9 cellular contexts compared by ENCODE assay signal in genomic region chr16:27317320-27317719, GRCh38. TPM values are rescaled to one million over a fixed set of nuclear protein-coding genes. Genes with fewer than 3 reads are reported as not detected.
A peak's percentile ranks its signal among the peaks of the same experiment; 100 is the strongest.
DNase-seq lines count a peak whose midpoint lies in the region; ATAC-seq and TF ChIP-seq lines count a peak whose summit lies in the region.
"Had no signal": no experiment of that assay in that cellular context is flagged by ENCODE, and none has a peak within 500 bp of the region (broad histone marks: within the 10 kb centered on the region; RNA-seq: fewer than 3 reads in every experiment).

No MANE protein-coding gene starts in this region.

- peaks cover 0 to 17% (median 0%) of the 10 kb centered on the region in 9 donors for H3K36me3 ChIP-seq in heart left ventricle
- no peaks in the 10 kb centered on the region for H3K36me3 ChIP-seq in breast epithelium
- H3K36me3 ChIP-seq in tibial nerve: no peaks in the 10 kb centered on the region

- TF ChIP-seq POLR2A in heart left ventricle (IDR thresholded peaks at IDR 0.05) (no peak), breast epithelium (IDR thresholded peaks at IDR 0.05) (no peak), tibial nerve (IDR thresholded peaks at IDR 0.05) (no peak)

- peak; percentile 57 for DNase-seq in cardiac septum (ENCODE audit: low spot score)
- DNase-seq in heart left ventricle: no peak
- peak in 1 of 2 donors; percentile 59 for DNase-seq in breast epithelium (ENCODE audit: low spot score in 2 of 2)
- peak; percentile 88 for DNase-seq in mesenteric fat pad (ENCODE audit: low spot score)
- DNase-seq in tibial nerve (ENCODE audit: low spot score in 2 of 2): no peak
- no peak for DNase-seq in NCI-H526 treated with DMSO at 0.1 percent for 48 hours (lab: John Stamatoyannopoulos, UW)
- no peak for DNase-seq in NCI-H345 (lab: John Stamatoyannopoulos, UW)
- no peak for DNase-seq in DMS 273 treated with DMSO at 0.1 percent for 48 hours (lab: John Stamatoyannopoulos, UW)
- DNase-seq: retina had no signal

- ATAC-seq in heart left ventricle: no peak

- no peak for TF ChIP-seq CTCF in heart left ventricle (IDR thresholded peaks at IDR 0.05)
- TF ChIP-seq CTCF in breast epithelium (IDR thresholded peaks at IDR 0.05): no peak
- TF ChIP-seq CTCF in tibial nerve (IDR thresholded peaks at IDR 0.05): no peak

- peaks cover 0 to 10% (median 0%) of the 10 kb centered on the region in 9 donors for H3K27me3 ChIP-seq in heart left ventricle
- no peaks in the 10 kb centered on the region for H3K27me3 ChIP-seq in breast epithelium
- H3K27me3 ChIP-seq in tibial nerve: peaks cover 0 to 7% of the 10 kb centered on the region in 2 donors

- no peaks in the 10 kb centered on the region for H3K9me3 ChIP-seq in heart left ventricle
- no peaks in the 10 kb centered on the region for H3K9me3 ChIP-seq in breast epithelium
- no peaks in the 10 kb centered on the region for H3K9me3 ChIP-seq in tibial nerve

- 70 to 76% (median 75%) methylated on average over 7 of the region's 7 CpGs for WGBS in heart left ventricle, 4 donors
- 59 to 64% methylated on average over 7 of the region's 7 CpGs for WGBS in tibial nerve, 2 donors

- peaks cover 4 to 90% (median 30%) of the 10 kb centered on the region in 12 donors for H3K4me1 ChIP-seq in heart left ventricle
- H3K4me1 ChIP-seq in breast epithelium: peaks cover 0 to 8% of the 10 kb centered on the region in 2 donors
- H3K4me1 ChIP-seq in tibial nerve: peaks cover 0 to 63% (median 26%) of the 10 kb centered on the region in 4 donors

- H3K4me3 ChIP-seq in heart left ventricle: peak overlapping the region in 1 of 12 donors; percentile 97
- peak overlapping the region in 2 of 3 donors; percentile 90 to 100 for H3K4me3 ChIP-seq in breast epithelium
- H3K4me3 ChIP-seq in tibial nerve: no peak overlapping the region

- TF ChIP-seq EP300 in tibial nerve (IDR thresholded peaks at IDR 0.05): no peak

- H3K27ac ChIP-seq in heart left ventricle (peak overlapping the region in 6 of 12 donors; percentile 1 to 99 (median 64)), breast epithelium (peak overlapping the region; percentile 97 to 100), tibial nerve (peak overlapping the region in 3 of 4 donors; percentile 1 to 65 (median 34))

- intact Hi-C loops in cardiac septum (cut with DNase I): no loop called here
- intact Hi-C loops in heart left ventricle (cut with DNase I): loop anchor here in 7 of 10 donors (5.0 to 10.0 kb wide), 5 partner anchors 50 to 83 kb away; partner anchors contain the start of gene NSMCE1 (in 1 of the 7)
- intact Hi-C loops in breast epithelium (cut with DNase I; ENCODE audit: low total_unique reads): loop anchor here (10.0 kb wide), 1 partner anchor 83 kb away; no protein-coding TSS in a partner anchor

RNA-seq across cellular contexts. Expression of gene IL4R, which starts 3.5 kb away (rescaled TPM):
- 22.0 TPM for total RNA-seq in cardiac septum
- total RNA-seq in heart left ventricle: 10 to 100 TPM in 4 of 9 donors, 1 to 10 TPM in 5; 6.7 to 47.4 (median 8.2) TPM
- 1 to 10 TPM; 5.8 to 9.9 TPM for polyA plus RNA-seq in heart left ventricle
- total RNA-seq in breast epithelium: 10 to 100 TPM; 18.7 to 53.4 (median 51.8) TPM
- total RNA-seq in mesenteric fat pad: 85.8 TPM
- 10 to 100 TPM; 19.2 to 43.3 (median 39.3) TPM for total RNA-seq in tibial nerve

RNA-seq across cellular contexts. Expression of gene NSMCE1, which starts 48.7 kb away (rescaled TPM):
- total RNA-seq in cardiac septum (27.2 TPM), heart left ventricle (10 to 100 TPM; 29.6 to 48.7 (median 36.8) TPM), breast epithelium (10 to 100 TPM; 32.4 to 54.6 (median 51.8) TPM), mesenteric fat pad (39.6 TPM), tibial nerve (10 to 100 TPM; 27.7 to 41.4 (median 31.5) TPM)
- 10 to 100 TPM; 38.2 to 40.1 TPM for polyA plus RNA-seq in heart left ventricle

Comparison
In these comparisons a context has a peak if more than half of its experiments do, and no peak if none do; other contexts are left out.
1. DNase-seq: peak in cardiac septum (single experiment) and mesenteric fat pad (single experiment); none in heart left ventricle (0 of 5), tibial nerve (0 of 2), NCI-H526 treated with DMSO at 0.1 percent for 48 hours (single experiment), NCI-H345 (single experiment) and DMS 273 treated with DMSO at 0.1 percent for 48 hours (single experiment).
2. H3K4me3 ChIP-seq: peak in breast epithelium (2 of 3); none in tibial nerve (0 of 4).